In the genomic region with DNA sequence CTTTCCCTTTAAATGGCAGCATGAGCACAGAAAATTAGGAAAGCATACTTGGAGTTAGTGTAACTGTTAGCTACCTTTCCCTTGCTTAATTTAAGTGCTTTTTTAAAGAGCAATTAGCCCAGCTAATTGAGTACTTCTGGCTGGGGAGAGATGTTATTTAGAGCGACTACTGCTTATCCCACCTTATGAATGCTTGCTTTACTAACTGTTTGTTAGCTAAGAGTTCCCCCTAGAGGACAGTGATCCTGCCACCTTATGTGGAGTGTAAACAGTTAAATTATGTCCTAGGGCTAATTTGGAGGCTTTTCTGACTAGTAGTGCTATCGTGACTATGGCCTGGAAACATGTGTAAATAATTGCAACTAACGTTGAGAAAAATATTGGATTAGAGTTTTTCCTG, we compare ENCODE assay signal across 2 cellular contexts.
TF ChIP-seq lines count a peak whose summit lies in the region.

No MANE protein-coding gene starts in this region.

TF ChIP-seq in SK-N-SH treated with all-trans-retinoic acid at 6 μM for 48 hours, 23 proteins besides CTCF, POLR2A, EP300 and RAD21 (continued from another document):
- TF ChIP-seq ZNF565 (CRISPR knock-in tag; conservative IDR thresholded peaks at IDR 0.05; ENCODE audit: low read depth) (no peak), ZFP3 (CRISPR knock-in tag; IDR thresholded peaks at IDR 0.05) (no peak), ZC3H10 (CRISPR knock-in tag; IDR thresholded peaks at IDR 0.05) (no peak), ZNF70 (CRISPR knock-in tag; IDR thresholded peaks at IDR 0.05) (no peak)
- TF ChIP-seq, protein P1, sequence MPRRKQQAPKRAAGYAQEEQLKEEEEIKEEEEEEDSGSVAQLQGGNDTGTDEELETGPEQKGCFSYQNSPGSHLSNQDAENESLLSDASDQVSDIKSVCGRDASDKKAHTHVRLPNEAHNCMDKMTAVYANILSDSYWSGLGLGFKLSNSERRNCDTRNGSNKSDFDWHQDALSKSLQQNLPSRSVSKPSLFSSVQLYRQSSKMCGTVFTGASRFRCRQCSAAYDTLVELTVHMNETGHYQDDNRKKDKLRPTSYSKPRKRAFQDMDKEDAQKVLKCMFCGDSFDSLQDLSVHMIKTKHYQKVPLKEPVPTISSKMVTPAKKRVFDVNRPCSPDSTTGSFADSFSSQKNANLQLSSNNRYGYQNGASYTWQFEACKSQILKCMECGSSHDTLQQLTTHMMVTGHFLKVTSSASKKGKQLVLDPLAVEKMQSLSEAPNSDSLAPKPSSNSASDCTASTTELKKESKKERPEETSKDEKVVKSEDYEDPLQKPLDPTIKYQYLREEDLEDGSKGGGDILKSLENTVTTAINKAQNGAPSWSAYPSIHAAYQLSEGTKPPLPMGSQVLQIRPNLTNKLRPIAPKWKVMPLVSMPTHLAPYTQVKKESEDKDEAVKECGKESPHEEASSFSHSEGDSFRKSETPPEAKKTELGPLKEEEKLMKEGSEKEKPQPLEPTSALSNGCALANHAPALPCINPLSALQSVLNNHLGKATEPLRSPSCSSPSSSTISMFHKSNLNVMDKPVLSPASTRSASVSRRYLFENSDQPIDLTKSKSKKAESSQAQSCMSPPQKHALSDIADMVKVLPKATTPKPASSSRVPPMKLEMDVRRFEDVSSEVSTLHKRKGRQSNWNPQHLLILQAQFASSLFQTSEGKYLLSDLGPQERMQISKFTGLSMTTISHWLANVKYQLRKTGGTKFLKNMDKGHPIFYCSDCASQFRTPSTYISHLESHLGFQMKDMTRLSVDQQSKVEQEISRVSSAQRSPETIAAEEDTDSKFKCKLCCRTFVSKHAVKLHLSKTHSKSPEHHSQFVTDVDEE (CRISPR knock-in tag; IDR thresholded peaks at IDR 0.05): no peak
- TF ChIP-seq, protein P2, sequence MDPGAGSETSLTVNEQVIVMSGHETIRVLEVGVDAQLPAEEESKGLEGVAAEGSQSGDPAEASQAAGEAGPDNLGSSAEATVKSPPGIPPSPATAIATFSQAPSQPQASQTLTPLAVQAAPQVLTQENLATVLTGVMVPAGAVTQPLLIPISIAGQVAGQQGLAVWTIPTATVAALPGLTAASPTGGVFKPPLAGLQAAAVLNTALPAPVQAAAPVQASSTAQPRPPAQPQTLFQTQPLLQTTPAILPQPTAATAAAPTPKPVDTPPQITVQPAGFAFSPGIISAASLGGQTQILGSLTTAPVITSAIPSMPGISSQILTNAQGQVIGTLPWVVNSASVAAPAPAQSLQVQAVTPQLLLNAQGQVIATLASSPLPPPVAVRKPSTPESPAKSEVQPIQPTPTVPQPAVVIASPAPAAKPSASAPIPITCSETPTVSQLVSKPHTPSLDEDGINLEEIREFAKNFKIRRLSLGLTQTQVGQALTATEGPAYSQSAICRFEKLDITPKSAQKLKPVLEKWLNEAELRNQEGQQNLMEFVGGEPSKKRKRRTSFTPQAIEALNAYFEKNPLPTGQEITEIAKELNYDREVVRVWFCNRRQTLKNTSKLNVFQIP (CRISPR knock-in tag; IDR thresholded peaks at IDR 0.05; ENCODE audit: borderline replicate concordance, low read depth): no peak
- TF ChIP-seq, protein P3, sequence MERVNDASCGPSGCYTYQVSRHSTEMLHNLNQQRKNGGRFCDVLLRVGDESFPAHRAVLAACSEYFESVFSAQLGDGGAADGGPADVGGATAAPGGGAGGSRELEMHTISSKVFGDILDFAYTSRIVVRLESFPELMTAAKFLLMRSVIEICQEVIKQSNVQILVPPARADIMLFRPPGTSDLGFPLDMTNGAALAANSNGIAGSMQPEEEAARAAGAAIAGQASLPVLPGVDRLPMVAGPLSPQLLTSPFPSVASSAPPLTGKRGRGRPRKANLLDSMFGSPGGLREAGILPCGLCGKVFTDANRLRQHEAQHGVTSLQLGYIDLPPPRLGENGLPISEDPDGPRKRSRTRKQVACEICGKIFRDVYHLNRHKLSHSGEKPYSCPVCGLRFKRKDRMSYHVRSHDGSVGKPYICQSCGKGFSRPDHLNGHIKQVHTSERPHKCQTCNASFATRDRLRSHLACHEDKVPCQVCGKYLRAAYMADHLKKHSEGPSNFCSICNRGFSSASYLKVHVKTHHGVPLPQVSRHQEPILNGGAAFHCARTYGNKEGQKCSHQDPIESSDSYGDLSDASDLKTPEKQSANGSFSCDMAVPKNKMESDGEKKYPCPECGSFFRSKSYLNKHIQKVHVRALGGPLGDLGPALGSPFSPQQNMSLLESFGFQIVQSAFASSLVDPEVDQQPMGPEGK (CRISPR knock-in tag; IDR thresholded peaks at IDR 0.05; ENCODE audit: borderline replicate concordance): no peak

TF ChIP-seq in HEK293, 187 proteins besides CTCF, POLR2A, EP300 and RAD21 (continued from another document):
- TF ChIP-seq ZBTB8A (tag by site-specific recombination; IDR thresholded peaks at IDR 0.05): no peak
- TF ChIP-seq, protein P4, sequence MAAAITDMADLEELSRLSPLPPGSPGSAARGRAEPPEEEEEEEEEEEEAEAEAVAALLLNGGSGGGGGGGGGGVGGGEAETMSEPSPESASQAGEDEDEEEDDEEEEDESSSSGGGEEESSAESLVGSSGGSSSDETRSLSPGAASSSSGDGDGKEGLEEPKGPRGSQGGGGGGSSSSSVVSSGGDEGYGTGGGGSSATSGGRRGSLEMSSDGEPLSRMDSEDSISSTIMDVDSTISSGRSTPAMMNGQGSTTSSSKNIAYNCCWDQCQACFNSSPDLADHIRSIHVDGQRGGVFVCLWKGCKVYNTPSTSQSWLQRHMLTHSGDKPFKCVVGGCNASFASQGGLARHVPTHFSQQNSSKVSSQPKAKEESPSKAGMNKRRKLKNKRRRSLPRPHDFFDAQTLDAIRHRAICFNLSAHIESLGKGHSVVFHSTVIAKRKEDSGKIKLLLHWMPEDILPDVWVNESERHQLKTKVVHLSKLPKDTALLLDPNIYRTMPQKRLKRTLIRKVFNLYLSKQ (tag by site-specific recombination; IDR thresholded peaks at IDR 0.05; ENCODE audit: borderline replicate concordance): no peak
- TF ChIP-seq, protein P5, sequence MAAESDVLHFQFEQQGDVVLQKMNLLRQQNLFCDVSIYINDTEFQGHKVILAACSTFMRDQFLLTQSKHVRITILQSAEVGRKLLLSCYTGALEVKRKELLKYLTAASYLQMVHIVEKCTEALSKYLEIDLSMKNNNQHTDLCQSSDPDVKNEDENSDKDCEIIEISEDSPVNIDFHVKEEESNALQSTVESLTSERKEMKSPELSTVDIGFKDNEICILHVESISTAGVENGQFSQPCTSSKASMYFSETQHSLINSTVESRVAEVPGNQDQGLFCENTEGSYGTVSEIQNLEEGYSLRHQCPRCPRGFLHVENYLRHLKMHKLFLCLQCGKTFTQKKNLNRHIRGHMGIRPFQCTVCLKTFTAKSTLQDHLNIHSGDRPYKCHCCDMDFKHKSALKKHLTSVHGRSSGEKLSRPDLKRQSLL (tag by site-specific recombination; IDR thresholded peaks at IDR 0.05): no peak
- no peak for TF ChIP-seq ZXDB (tag by site-specific recombination; IDR thresholded peaks at IDR 0.05)
- TF ChIP-seq ZNF747 (tag by site-specific recombination; IDR thresholded peaks at IDR 0.05): no peak
